ENCODE assay signal across 14 cellular contexts in genomic region chr2:189115126-189115525, GRCh38.
DNase-seq lines count a peak whose midpoint lies in the region; ATAC-seq and TF ChIP-seq lines count a peak whose summit lies in the region.
"Had no signal": no experiment of that assay in that cellular context is flagged by ENCODE, and none has a peak within 500 bp of the region (broad histone marks: within the 10 kb centered on the region; RNA-seq: fewer than 3 reads in every experiment).

No MANE protein-coding gene starts in this region.

- intact Hi-C loops in left ventricle myocardium superior (cut with micrococcal nuclease): loop anchor here (10.0 kb wide), 1 partner anchor 170 kb away; no protein-coding TSS in a partner anchor
- intact Hi-C loops in tibial artery (cut with DNase I; ENCODE audit: low total_unique reads): loop anchor here (10.0 kb wide), 2 partner anchors 170 to 230 kb away; no protein-coding TSS in a partner anchor
- intact Hi-C loops in CD4-positive, alpha-beta memory T cell (cut with micrococcal nuclease): no loop called here

- no peaks in the 10 kb centered on the region for H3K9me3 Mint-ChIP-seq in CD4-positive, alpha-beta memory T cell
- H3K9me3 Mint-ChIP-seq: activated naive CD8-positive, alpha-beta T cell treated with anti-CD3 and anti-CD28 coated beads, Interleukin-2, amount 10 ng/mL, durations not matched to agents 7 days and 5 days had no signal

- POLR2A ChIA-PET in RWPE1 (lab: Yijun Ruan, JAX; ENCODE audit: low non-redundant PET): no interaction called here
- POLR2A ChIA-PET in CD4-positive, alpha-beta memory T cell (lab: Charles Lee; ENCODE audit: partially characterized antibody): no interaction called here

- H3K4me1 ChIP-seq in cardiac muscle cell (ENCODE audit: low read depth) (no peaks in the 10 kb centered on the region), tibial artery (peaks cover 0 to 66% (median 14%) of the 10 kb centered on the region in 4 donors)
- H3K4me1 ChIP-seq in CD4-positive, alpha-beta memory T cell (ENCODE audit: insufficient read depth, low read length): no peaks in the 10 kb centered on the region
- H3K4me1 ChIP-seq: Peyer's patch had no signal

- H3K36me3 ChIP-seq in cardiac muscle cell: no peaks in the 10 kb centered on the region
- no peaks in the 10 kb centered on the region for H3K36me3 ChIP-seq in tibial artery
- no peaks in the 10 kb centered on the region for H3K36me3 ChIP-seq in CD4-positive, alpha-beta memory T cell (ENCODE audit: insufficient read depth, low read length)
- H3K36me3 ChIP-seq: Peyer's patch had no signal

- no peaks in the 10 kb centered on the region for H3K36me3 Mint-ChIP-seq in CD4-positive, alpha-beta memory T cell
- H3K36me3 Mint-ChIP-seq: activated naive CD8-positive, alpha-beta T cell treated with anti-CD3 and anti-CD28 coated beads, Interleukin-2, amount 10 ng/mL, durations not matched to agents 7 days and 5 days had no signal

- no peaks in the 10 kb centered on the region for H3K4me1 Mint-ChIP-seq in CD4-positive, alpha-beta memory T cell
- H3K4me1 Mint-ChIP-seq: activated naive CD8-positive, alpha-beta T cell treated with anti-CD3 and anti-CD28 coated beads, Interleukin-2, amount 10 ng/mL, durations not matched to agents 7 days and 5 days had no signal

- H3K9me3 ChIP-seq in cardiac muscle cell (ENCODE audit: low read depth) (no peaks in the 10 kb centered on the region), tibial artery (no peaks in the 10 kb centered on the region)
- H3K9me3 ChIP-seq in CD4-positive, alpha-beta memory T cell (ENCODE audit: control insufficient read depth in 1 of 2, low read length in 2 of 2): no peaks in the 10 kb centered on the region
- H3K9me3 ChIP-seq: mucosa of descending colon, Peyer's patch, stomach had no signal

- no peak overlapping the region for H3K27ac ChIP-seq in cardiac muscle cell
- H3K27ac ChIP-seq in RWPE1: no peak overlapping the region
- peak overlapping the region; percentile 44 to 49 for H3K27ac ChIP-seq in tibial artery
- no peak overlapping the region for H3K27ac ChIP-seq in CD4-positive, alpha-beta memory T cell (ENCODE audit: low read depth, low read length)
- H3K27ac ChIP-seq: Peyer's patch had no signal

- no peak for ATAC-seq in left ventricle myocardium superior
- no peak for ATAC-seq in HG03196 (IDR thresholded peaks at IDR 0.05; ENCODE audit: unreplicated experiment)
- no peak for ATAC-seq in HG03442 (IDR thresholded peaks at IDR 0.05; ENCODE audit: unreplicated experiment)
- ATAC-seq: mucosa of descending colon had no signal

- CTCF ChIA-PET in RWPE1 (lab: Yijun Ruan, JAX): interaction anchor here (0.6 to 1.0 kb wide), 5 partner anchors 8 to 404 kb away, joined by 3 to 7 read pairs (median 3); no protein-coding TSS in a partner anchor
- CTCF ChIA-PET in CD4-positive, alpha-beta memory T cell (lab: Charles Lee; ENCODE audit: partially characterized antibody): no interaction called here

- H3K27me3 ChIP-seq in cardiac muscle cell: no peaks in the 10 kb centered on the region
- H3K27me3 ChIP-seq in tibial artery: no peaks in the 10 kb centered on the region
- no peaks in the 10 kb centered on the region for H3K27me3 ChIP-seq in CD4-positive, alpha-beta memory T cell (ENCODE audit: insufficient read depth, low read length)
- H3K27me3 ChIP-seq: Peyer's patch, stomach had no signal

- no peak overlapping the region for H3K4me3 ChIP-seq in cardiac muscle cell
- H3K4me3 ChIP-seq in tibial artery: no peak overlapping the region
- H3K4me3 ChIP-seq in CD4-positive, alpha-beta memory T cell (ENCODE audit: low read length in 2 of 2): no peak overlapping the region
- H3K4me3 ChIP-seq: mucosa of descending colon, Peyer's patch, stomach had no signal

- DNase-seq in cardiac muscle cell (ENCODE audit: low read depth in 1 of 2, low spot score in 1 of 2): peak in 1 of 2 donors; percentile 62
- no peak for DNase-seq in left ventricle myocardium superior
- DNase-seq in RWPE1 (ENCODE audit: low spot score): peak; percentile 2
- DNase-seq in fibroblast of peridontal ligament (ENCODE audit: extremely low read depth): peak; percentile 69
- no peak for DNase-seq in tibial artery
- no peak for DNase-seq in CD4-positive, alpha-beta memory T cell
- DNase-seq: activated CD4-positive, alpha-beta T cell treated with anti-CD3 and anti-CD28 coated beads, Interleukin-2, amount 50 U/mL, for 1 hour; activated naive CD8-positive, alpha-beta T cell treated with anti-CD3 and anti-CD28 coated beads, Interleukin-2, amount 10 ng/mL, durations not matched to agents 7 days and 5 days; C1 segment of cervical spinal cord; mucosa of descending colon; Peyer's patch; stomach had no signal

- peaks cover 0 to 2% of the 10 kb centered on the region in 2 donors for H3K27me3 Mint-ChIP-seq in CD4-positive, alpha-beta memory T cell

- H3K27ac Mint-ChIP-seq in CD4-positive, alpha-beta memory T cell: no peak overlapping the region
- H3K27ac Mint-ChIP-seq: activated naive CD8-positive, alpha-beta T cell treated with anti-CD3 and anti-CD28 coated beads, Interleukin-2, amount 10 ng/mL, durations not matched to agents 7 days and 5 days had no signal

- no peak overlapping the region for H3K4me3 Mint-ChIP-seq in CD4-positive, alpha-beta memory T cell
- H3K4me3 Mint-ChIP-seq: activated naive CD8-positive, alpha-beta T cell treated with anti-CD3 and anti-CD28 coated beads, Interleukin-2, amount 10 ng/mL, durations not matched to agents 7 days and 5 days had no signal

- TF ChIP-seq CTCF in cardiac muscle cell (IDR thresholded peaks at IDR 0.05; ENCODE audit: low read depth, low read length) (peak; percentile 16), RWPE1 (conservative IDR thresholded peaks at IDR 0.05; ENCODE audit: low read depth) (peak; percentile 27; the same call in 1 of the 2 replicates), tibial artery (IDR thresholded peaks at IDR 0.05) (peak; percentile 23 to 34)

Comparison
In these comparisons a context has a peak if more than half of its experiments do, and no peak if none do; other contexts are left out.
1. DNase-seq: peak in RWPE1 (single experiment) and fibroblast of peridontal ligament (single experiment); none in left ventricle myocardium superior (single experiment), tibial artery (0 of 2) and CD4-positive, alpha-beta memory T cell (0 of 5).
2. H3K27ac ChIP-seq: peak in tibial artery (2 of 2); none in cardiac muscle cell (single experiment), RWPE1 (single experiment) and CD4-positive, alpha-beta memory T cell (single experiment).
3. Peak in every context shown above with its lines, with median percentiles within 50 percentile points of each other: CTCF ChIP-seq.